Comparison of ENCODE assay signal across 18 cellular contexts in genomic region chr3:190486201-190486865, GRCh38. TPM values are rescaled to one million over a fixed set of nuclear protein-coding genes. Genes with fewer than 3 reads are reported as not detected.
DNase-seq lines count a peak whose midpoint lies in the region; ATAC-seq and FAIRE-seq lines count a peak whose summit lies in the region.
"Had no signal": no experiment of that assay in that cellular context is flagged by ENCODE, and none has a peak within 500 bp of the region (broad histone marks: within the 10 kb centered on the region; RNA-seq: fewer than 3 reads in every experiment).

No MANE protein-coding gene starts in this region.

- no peak for FAIRE-seq in RCC 7860 (lab: Jason Lieb, UNC)
- FAIRE-seq: GM18507 had no signal

- DNase-seq in Jurkat, Clone E6-1 (ENCODE audit: low read depth, low spot score): peak; percentile 31
- DNase-seq in RPMI7951 (ENCODE audit: low read depth) (peak; percentile 14), glomerular endothelial cell (ENCODE audit: extremely low read depth, low read depth, low spot score) (peak; percentile 51), RCC 7860 (ENCODE audit: low spot score) (no peak), activated gamma-delta T cell treated with Interleukin-2 at 50 U/mL for 16 hours (no peak), left lobe of liver (ENCODE audit: low spot score) (no peak), midbrain (lab: John Stamatoyannopoulos, UW) (no peak)
- DNase-seq: activated CD4-positive, alpha-beta T cell treated with anti-CD3 and anti-CD28 coated beads for 48 hours; activated T-cell treated with anti-CD3 and anti-CD28 coated beads, Interleukin-2, amount 50 U/mL, for 72 hours; BE2C; NCI-H1092 had no signal

- no peaks in the 10 kb centered on the region for H3K27me3 ChIP-seq in BLaER1
- H3K27me3 ChIP-seq: BE2C had no signal

- H3K9me3 ChIP-seq in BLaER1: no peaks in the 10 kb centered on the region
- H3K9me3 ChIP-seq: BE2C, neutrophil had no signal

- no peak overlapping the region for H3K27ac ChIP-seq in BLaER1
- H3K27ac ChIP-seq: neutrophil had no signal

- H3K4me2 ChIP-seq in BLaER1: peak overlapping the region; percentile 55
- H3K4me2 ChIP-seq: smooth muscle cell had no signal

- peaks cover 21% of the 10 kb centered on the region for H3K4me1 ChIP-seq in BLaER1
- H3K4me1 ChIP-seq: BE2C had no signal

- ATAC-seq in left lobe of liver: no peak
- ATAC-seq: activated T-cell treated with anti-CD3 and anti-CD28 coated beads, Interleukin-2, amount 50 U/mL, for 72 hours had no signal

- no peaks in the 10 kb centered on the region for H3K36me3 ChIP-seq in BLaER1
- H3K36me3 ChIP-seq: BE2C, neutrophil had no signal

- no peak overlapping the region for H3K9ac ChIP-seq in BLaER1

- H4K20me1 ChIP-seq in BLaER1: no peaks in the 10 kb centered on the region

- H3K4me3 ChIP-seq in BLaER1: no peak overlapping the region
- H3K4me3 ChIP-seq in Jurkat, Clone E6-1 (ENCODE audit: low read length): no peak overlapping the region
- H3K4me3 ChIP-seq: dorsolateral prefrontal cortex, smooth muscle cell had no signal

RNA-seq across cellular contexts. Expression of gene IL1RAP, which starts 27.6 kb away (rescaled TPM):
- 3.7 TPM for polyA plus RNA-seq in Jurkat, Clone E6-1 (2012; ENCODE audit: insufficient read depth, insufficient read length)
- total RNA-seq in RPMI7951 (2014; rRNA removed; shearing (Covaris generic)): 17.4 and 22.5 TPM in 2 replicates
- total RNA-seq in glomerular endothelial cell: 8.1 and 12.5 TPM in 2 replicates
- 52.6 TPM for total RNA-seq in left lobe of liver

RNA-seq across cellular contexts. Expression of gene TMEM207, which starts 36.6 kb away (rescaled TPM):
- polyA plus RNA-seq in Jurkat, Clone E6-1 (2012; ENCODE audit: insufficient read depth, insufficient read length): not detected
- total RNA-seq in RPMI7951 (2014; rRNA removed; shearing (Covaris generic)): not detected in 2 replicates
- total RNA-seq in glomerular endothelial cell (not detected in 2 replicates), left lobe of liver (not detected)
- total RNA-seq: activated T-cell treated with anti-CD3 and anti-CD28 coated beads, Interleukin-2, amount 50 U/mL, for 72 hours; dorsolateral prefrontal cortex; H1; lower leg skin; smooth muscle cell had no signal
- polyA plus RNA-seq: H1, smooth muscle cell had no signal

Comparison
In these comparisons a context has a peak if more than half of its experiments do, and no peak if none do; other contexts are left out.
1. DNase-seq: peak in Jurkat, Clone E6-1 (single experiment), RPMI7951 (single experiment) and glomerular endothelial cell (single experiment); none in RCC 7860 (single experiment), activated gamma-delta T cell treated with Interleukin-2 at 50 U/mL for 16 hours (single experiment), left lobe of liver (single experiment) and midbrain (single experiment).